In the genomic region with DNA sequence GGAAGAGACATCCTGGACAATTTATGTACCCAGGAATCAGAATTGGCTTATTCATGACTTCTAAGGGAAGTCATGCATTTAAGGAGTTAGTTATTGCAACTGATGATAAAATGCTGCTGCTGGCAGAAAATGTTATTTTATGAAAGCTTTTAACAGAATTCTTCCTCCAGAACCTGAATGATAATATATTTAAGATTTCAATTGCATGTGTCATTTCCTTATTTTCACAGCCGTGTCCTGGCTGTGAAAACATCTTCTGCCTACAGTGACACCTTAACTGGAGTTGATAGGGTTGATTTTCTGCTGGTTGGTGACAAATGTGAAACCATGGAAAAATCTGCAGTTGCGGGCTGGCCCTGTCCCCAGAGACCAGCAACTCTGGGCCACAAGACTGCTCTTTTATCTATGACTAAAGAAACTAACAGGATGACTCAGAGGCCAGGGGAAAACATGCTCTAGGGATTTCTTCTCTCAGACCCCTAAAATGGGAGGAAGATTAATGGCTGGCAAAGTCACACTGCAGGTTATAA, we compare ENCODE assay signal across 9 cellular contexts. TPM values are rescaled to one million over a fixed set of nuclear protein-coding genes. Genes with fewer than 3 reads are reported as not detected.
DNase-seq lines count a peak whose midpoint lies in the region; ATAC-seq, FAIRE-seq and TF ChIP-seq lines count a peak whose summit lies in the region.
"Had no signal": no experiment of that assay in that cellular context is flagged by ENCODE, and none has a peak within 500 bp of the region (broad histone marks: within the 10 kb centered on the region; RNA-seq: fewer than 3 reads in every experiment).

No MANE protein-coding gene starts in this region.

- H3K9ac ChIP-seq in BLaER1 (peak overlapping the region; percentile 40; the same call in 1 of the 2 replicates), kidney (ENCODE audit: low read length in 2 of 2) (no peak overlapping the region)

- peaks cover 10% of the 10 kb centered on the region for H3K4me1 Mint-ChIP-seq in activated T-helper 17 cell treated with anti-CD3 and anti-CD28 coated beads, Interleukin-2, amount 50 U/mL, for 72 hours
- H3K4me1 Mint-ChIP-seq: central memory CD8-positive, alpha-beta T cell had no signal

- H3K4me2 ChIP-seq in BLaER1: peak overlapping the region; percentile 68

- DNase-seq in pancreas: peak in 3 of 6 donors; percentile 38 to 57 (median 41)
- no peak for DNase-seq in GDM1 (lab: John Stamatoyannopoulos, UW)
- DNase-seq in DMS 273 (lab: John Stamatoyannopoulos, UW; ENCODE audit: unreplicated experiment): no peak
- DNase-seq in kidney: no peak

- no peaks in the 10 kb centered on the region for H3K27me3 ChIP-seq in BLaER1
- no peaks in the 10 kb centered on the region for H3K27me3 ChIP-seq in pancreas

- H3K36me3 ChIP-seq in BLaER1 (no peaks in the 10 kb centered on the region), pancreas (no peaks in the 10 kb centered on the region), kidney (ENCODE audit: control insufficient read depth in 1 of 2, insufficient read depth in 2 of 2, low read length in 2 of 2) (no peaks in the 10 kb centered on the region)

- peaks cover 16% of the 10 kb centered on the region for H3K27me3 Mint-ChIP-seq in activated T-helper 17 cell treated with anti-CD3 and anti-CD28 coated beads, Interleukin-2, amount 50 U/mL, for 72 hours

- H3K9me3 Mint-ChIP-seq in activated T-helper 17 cell treated with anti-CD3 and anti-CD28 coated beads, Interleukin-2, amount 50 U/mL, for 72 hours: peaks cover 4% of the 10 kb centered on the region
- H3K9me3 Mint-ChIP-seq: central memory CD8-positive, alpha-beta T cell had no signal

- WGBS in pancreas, 2 donors: 17 to 24% methylated on average over 2 of the region's 2 CpGs

- intact Hi-C loops in pancreas (cut with DNase I) (no loop called here), kidney (cut with DNase I) (no loop called here)

- H3K27ac ChIP-seq in BLaER1 (peak overlapping the region; percentile 74), pancreas (no peak overlapping the region), kidney (ENCODE audit: low read depth in 2 of 2, low read length in 2 of 2) (no peak overlapping the region)

- ATAC-seq in GM19372 (IDR thresholded peaks at IDR 0.05; ENCODE audit: low read depth, unreplicated experiment) (peak; percentile 92), HG03354 (IDR thresholded peaks at IDR 0.05; ENCODE audit: poor library complexity, severe bottlenecking, unreplicated experiment) (peak; percentile 90), pancreas (peak; percentile 63 to 84 (median 74))
- ATAC-seq in activated T-helper 17 cell treated with anti-CD3 and anti-CD28 coated beads, Interleukin-2, amount 50 U/mL, for 72 hours (replicated peaks): peak; percentile 95

- peak overlapping the region; percentile 78 for H3K27ac Mint-ChIP-seq in activated T-helper 17 cell treated with anti-CD3 and anti-CD28 coated beads, Interleukin-2, amount 50 U/mL, for 72 hours

- H4K20me1 ChIP-seq in BLaER1: no peaks in the 10 kb centered on the region

- H3K4me3 Mint-ChIP-seq in activated T-helper 17 cell treated with anti-CD3 and anti-CD28 coated beads, Interleukin-2, amount 50 U/mL, for 72 hours: peak overlapping the region; percentile 41
- H3K4me3 Mint-ChIP-seq: central memory CD8-positive, alpha-beta T cell had no signal

- no peak for FAIRE-seq in pancreas (lab: Jason Lieb, UNC)
- FAIRE-seq in kidney (lab: Jason Lieb, UNC): no peak

- peaks cover 15% of the 10 kb centered on the region for H3K9me3 ChIP-seq in BLaER1
- H3K9me3 ChIP-seq in pancreas: no peaks in the 10 kb centered on the region
- H3K9me3 ChIP-seq in kidney (ENCODE audit: control insufficient read depth in 1 of 2, low read length in 2 of 2): no peaks in the 10 kb centered on the region

- no peaks in the 10 kb centered on the region for H3K36me3 Mint-ChIP-seq in activated T-helper 17 cell treated with anti-CD3 and anti-CD28 coated beads, Interleukin-2, amount 50 U/mL, for 72 hours (ENCODE audit: low read depth)

- H3K4me1 ChIP-seq in BLaER1: peaks cover 75% of the 10 kb centered on the region
- H3K4me1 ChIP-seq in pancreas: no peaks in the 10 kb centered on the region
- H3K4me1 ChIP-seq in kidney (ENCODE audit: control insufficient read depth in 1 of 2, insufficient read depth in 1 of 2, low read depth in 1 of 2, low read length in 2 of 2): no peaks in the 10 kb centered on the region

- peak overlapping the region; percentile 3; the same call in 1 of the 2 replicates for H3K4me3 ChIP-seq in BLaER1
- H3K4me3 ChIP-seq in pancreas: no peak overlapping the region
- no peak overlapping the region for H3K4me3 ChIP-seq in kidney (ENCODE audit: low read length in 2 of 2)

- TF ChIP-seq CTCF in pancreas (IDR thresholded peaks at IDR 0.05): no peak
- TF ChIP-seq CTCF in kidney (IDR thresholded peaks at IDR 0.05; ENCODE audit: borderline replicate concordance, extremely low read depth, insufficient read depth): no peak

RNA-seq across cellular contexts. Expression of gene TRUB1, which starts 12.3 kb away (rescaled TPM):
- total RNA-seq in activated T-helper 17 cell treated with anti-CD3 and anti-CD28 coated beads, Interleukin-2, amount 50 U/mL, for 72 hours: 10 to 100 TPM; 13.4 to 19.8 TPM
- total RNA-seq in pancreas (1 to 10 TPM; 4.0 to 9.2 (median 6.6) TPM), kidney (17.1 TPM)
- polyA plus RNA-seq in pancreas (1 to 10 TPM; 2.5 to 6.6 TPM), kidney (ENCODE audit: insufficient read depth, low read depth, low replicate concordance) (11.5 TPM)
